ENCODE assay signal across 16 cellular contexts in the genomic region with DNA sequence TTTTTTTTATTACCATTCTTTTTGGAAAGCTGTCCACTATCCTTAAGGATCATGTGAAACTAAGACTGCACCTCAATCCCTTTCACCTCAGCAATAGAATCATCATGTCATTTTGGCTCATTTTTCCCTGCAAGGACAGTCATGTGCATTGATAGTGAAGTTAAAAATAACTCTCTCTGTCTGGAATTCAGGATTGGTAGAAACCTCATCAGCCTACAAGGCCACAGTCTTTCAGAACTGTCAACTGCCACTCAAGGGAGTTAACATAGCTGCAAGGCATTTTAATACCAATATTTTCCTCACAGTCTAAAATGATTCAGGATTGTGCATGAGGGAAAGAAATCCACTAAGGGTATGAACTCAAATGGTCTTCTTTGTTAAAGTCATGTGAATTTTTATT.
DNase-seq lines count a peak whose midpoint lies in the region; ATAC-seq and TF ChIP-seq lines count a peak whose summit lies in the region.
"Had no signal": no experiment of that assay in that cellular context is flagged by ENCODE, and none has a peak within 500 bp of the region (broad histone marks: within the 10 kb centered on the region; RNA-seq: fewer than 3 reads in every experiment).

No MANE protein-coding gene starts in this region.

- POLR2A ChIA-PET in MCF 10A (lab: Yijun Ruan, JAX) = no interaction called here

- H3K4me3 Mint-ChIP-seq in activated T-helper 2 cell treated with anti-CD3 and anti-CD28 coated beads, Interferon-gamma antibody, Interleukin-2, Interleukin-4, amounts not matched to agents 10 μg/mL and 5 μg/mL and 100 μg/mL, durations not matched to agents 14 hours and 24 hours and 36 hours (ENCODE audit: low read depth) = no peak overlapping the region
- no peak overlapping the region for H3K4me3 Mint-ChIP-seq in MCF 10A (ENCODE audit: unreplicated experiment)
- H3K4me3 Mint-ChIP-seq: CD4-positive, alpha-beta memory T cell; GM23338; H9 had no signal

- no peak overlapping the region for H3K27ac Mint-ChIP-seq in activated T-helper 2 cell treated with anti-CD3 and anti-CD28 coated beads, Interferon-gamma antibody, Interleukin-2, Interleukin-4, amounts not matched to agents 10 μg/mL and 5 μg/mL and 100 μg/mL, durations not matched to agents 14 hours and 24 hours and 36 hours
- H3K27ac Mint-ChIP-seq in MCF 10A (ENCODE audit: low read depth, unreplicated experiment) = no peak overlapping the region
- H3K27ac Mint-ChIP-seq: CD4-positive, alpha-beta memory T cell; GM23338; H9 had no signal

- peak; percentile 53 to 71 for ATAC-seq in left cardiac atrium
- ATAC-seq in right cardiac atrium = peak; percentile 56 to 68
- ATAC-seq: GM23338, HCT116 had no signal

- DNase-seq in cardiac muscle cell (ENCODE audit: low read depth in 1 of 2, low spot score in 1 of 2) (peak in 1 of 2 donors; percentile 26), left cardiac atrium (no peak), right cardiac atrium (no peak), MCF 10A (ENCODE audit: unreplicated experiment) (no peak), esophagus squamous epithelium (lab: John Stamatoyannopoulos, UW) (no peak)
- DNase-seq in activated T-helper 2 cell treated with anti-CD3 and anti-CD28 coated beads, Interferon-gamma antibody, Interleukin-2, Interleukin-4, amounts not matched to agents 10 μg/mL and 5 μg/mL and 100 μg/mL, durations not matched to agents 14 hours and 24 hours and 36 hours (ENCODE audit: low spot score) = no peak
- DNase-seq: C1 segment of cervical spinal cord; Calu3; CD4-positive, alpha-beta memory T cell; COR-L47; DMS53; DMS79 treated with DMSO at 0.1 percent for 48 hours; GF-D8; H9 had no signal

- H3K9me3 ChIP-seq in cardiac muscle cell (ENCODE audit: low read depth) = no peaks in the 10 kb centered on the region
- H3K9me3 ChIP-seq in right cardiac atrium (ENCODE audit: control insufficient read depth, low read length) = no peaks in the 10 kb centered on the region
- H3K9me3 ChIP-seq in esophagus squamous epithelium = no peaks in the 10 kb centered on the region

- H3K4me1 ChIP-seq in cardiac muscle cell (ENCODE audit: low read depth) (peaks cover 13% of the 10 kb centered on the region), right cardiac atrium (ENCODE audit: control insufficient read depth, insufficient read depth, low read length) (no peaks in the 10 kb centered on the region), esophagus squamous epithelium (no peaks in the 10 kb centered on the region)

- no peak overlapping the region for H3K4me3 ChIP-seq in cardiac muscle cell
- H3K4me3 ChIP-seq in right cardiac atrium (ENCODE audit: low read length) = no peak overlapping the region
- no peak overlapping the region for H3K4me3 ChIP-seq in esophagus squamous epithelium
- H3K4me3 ChIP-seq: GM23338 had no signal

- no peaks in the 10 kb centered on the region for H3K27me3 ChIP-seq in cardiac muscle cell
- no peaks in the 10 kb centered on the region for H3K27me3 ChIP-seq in right cardiac atrium (ENCODE audit: control insufficient read depth, insufficient read depth)
- H3K27me3 ChIP-seq in esophagus squamous epithelium = no peaks in the 10 kb centered on the region

- no peak for TF ChIP-seq POLR2A in esophagus squamous epithelium (IDR thresholded peaks at IDR 0.05)

- CTCF ChIA-PET in MCF 10A (lab: Yijun Ruan, JAX) = interaction anchor here (0.8 to 1.4 kb wide), 2 partner anchors 10 to 41 kb away, joined by 4 to 5 read pairs; no protein-coding TSS in a partner anchor

- H3K27ac ChIP-seq in cardiac muscle cell (peak overlapping the region; percentile 20), right cardiac atrium (ENCODE audit: low read length) (no peak overlapping the region), esophagus squamous epithelium (no peak overlapping the region)

- H3K36me3 ChIP-seq in cardiac muscle cell (no peaks in the 10 kb centered on the region), esophagus squamous epithelium (no peaks in the 10 kb centered on the region)

- BruUV-seq in MCF 10A (replicated peaks; lab: Mats Ljungman, UMichigan) = no TSS peak

- intact Hi-C loops in left cardiac atrium (cut with DNase I) (no loop called here), right cardiac atrium (cut with DNase I) (no loop called here), MCF 10A (cut with micrococcal nuclease) (no loop called here), esophagus squamous epithelium (cut with DNase I) (no loop called here)
- intact Hi-C loops in activated T-helper 2 cell treated with anti-CD3 and anti-CD28 coated beads, Interferon-gamma antibody, Interleukin-2, Interleukin-4, amounts not matched to agents 10 μg/mL and 5 μg/mL and 100 μg/mL, durations not matched to agents 14 hours and 24 hours and 36 hours (cut with micrococcal nuclease) = no loop called here

- no peaks in the 10 kb centered on the region for H3K9me3 Mint-ChIP-seq in activated T-helper 2 cell treated with anti-CD3 and anti-CD28 coated beads, Interferon-gamma antibody, Interleukin-2, Interleukin-4, amounts not matched to agents 10 μg/mL and 5 μg/mL and 100 μg/mL, durations not matched to agents 14 hours and 24 hours and 36 hours
- no peaks in the 10 kb centered on the region for H3K9me3 Mint-ChIP-seq in MCF 10A (ENCODE audit: unreplicated experiment)
- H3K9me3 Mint-ChIP-seq: GM23338 had no signal

- no peaks in the 10 kb centered on the region for H3K36me3 Mint-ChIP-seq in activated T-helper 2 cell treated with anti-CD3 and anti-CD28 coated beads, Interferon-gamma antibody, Interleukin-2, Interleukin-4, amounts not matched to agents 10 μg/mL and 5 μg/mL and 100 μg/mL, durations not matched to agents 14 hours and 24 hours and 36 hours (ENCODE audit: low read depth)
- no peaks in the 10 kb centered on the region for H3K36me3 Mint-ChIP-seq in MCF 10A (ENCODE audit: insufficient read depth, unreplicated experiment)
- H3K36me3 Mint-ChIP-seq: CD4-positive, alpha-beta memory T cell had no signal

- no peak for TF ChIP-seq CTCF in cardiac muscle cell (IDR thresholded peaks at IDR 0.05; ENCODE audit: low read depth, low read length)
- TF ChIP-seq CTCF in MCF 10A (IDR thresholded peaks at IDR 0.05; ENCODE audit: unreplicated experiment) = no peak
- TF ChIP-seq CTCF in esophagus squamous epithelium (IDR thresholded peaks at IDR 0.05) = no peak

- H3K4me1 Mint-ChIP-seq in activated T-helper 2 cell treated with anti-CD3 and anti-CD28 coated beads, Interferon-gamma antibody, Interleukin-2, Interleukin-4, amounts not matched to agents 10 μg/mL and 5 μg/mL and 100 μg/mL, durations not matched to agents 14 hours and 24 hours and 36 hours (ENCODE audit: low read depth) = no peaks in the 10 kb centered on the region
- H3K4me1 Mint-ChIP-seq in MCF 10A (ENCODE audit: insufficient read depth, unreplicated experiment) = no peaks in the 10 kb centered on the region
- H3K4me1 Mint-ChIP-seq: CD4-positive, alpha-beta memory T cell had no signal

- no peaks in the 10 kb centered on the region for H3K27me3 Mint-ChIP-seq in activated T-helper 2 cell treated with anti-CD3 and anti-CD28 coated beads, Interferon-gamma antibody, Interleukin-2, Interleukin-4, amounts not matched to agents 10 μg/mL and 5 μg/mL and 100 μg/mL, durations not matched to agents 14 hours and 24 hours and 36 hours (ENCODE audit: low read depth)
- H3K27me3 Mint-ChIP-seq in MCF 10A (ENCODE audit: insufficient read depth, unreplicated experiment) = peaks cover 14% of the 10 kb centered on the region
- H3K27me3 Mint-ChIP-seq: CD4-positive, alpha-beta memory T cell had no signal
